Comparison of ENCODE assay signal across 9 cellular contexts in the genomic region with DNA sequence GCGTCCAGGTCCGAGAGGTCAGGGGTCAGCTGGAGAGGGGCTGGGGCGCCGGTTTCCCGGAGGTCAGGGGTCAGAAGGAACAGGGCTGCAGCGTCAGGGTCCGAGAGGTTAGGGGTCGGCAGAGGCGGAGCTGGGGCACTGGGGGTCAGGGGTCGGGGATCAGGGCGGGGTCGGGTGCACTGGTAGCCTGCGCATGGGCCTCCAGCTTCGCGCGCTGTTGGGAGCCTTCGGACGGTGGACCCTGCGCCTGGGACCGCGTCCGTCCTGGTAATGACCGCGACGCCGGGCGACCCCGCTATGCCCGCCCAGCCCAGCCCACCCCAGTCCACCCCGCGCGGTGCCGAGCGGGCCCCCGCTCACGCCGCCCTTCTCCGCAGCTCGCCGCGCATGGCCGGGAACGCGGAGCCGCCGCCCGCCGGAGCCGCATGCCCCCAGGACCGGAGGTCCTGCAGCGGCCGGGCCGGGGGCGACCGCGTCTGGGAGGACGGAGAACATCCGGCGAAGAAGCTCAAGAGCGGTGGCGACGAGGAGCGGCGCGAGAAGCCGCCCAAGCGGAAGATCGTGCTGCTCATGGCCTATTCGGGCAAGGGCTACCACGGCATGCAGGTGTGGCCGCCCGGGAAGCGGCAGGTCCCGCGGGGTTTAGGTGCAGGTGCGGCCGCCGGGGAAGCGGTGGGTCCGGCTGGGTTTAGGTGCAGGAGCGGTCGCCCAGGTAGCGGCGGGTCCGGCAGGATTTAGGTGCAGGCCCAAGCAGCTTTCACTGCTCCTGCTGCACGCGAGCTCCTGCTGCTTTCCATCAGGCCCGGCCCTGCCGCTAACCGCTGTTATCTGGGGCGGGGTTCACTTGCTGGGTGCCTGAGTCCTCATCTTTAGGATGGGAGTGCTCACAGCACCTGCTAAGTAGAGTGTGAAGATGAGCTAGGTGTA. TPM values are rescaled to one million over a fixed set of nuclear protein-coding genes. Genes with fewer than 3 reads are reported as not detected.
A peak's percentile ranks its signal among the peaks of the same experiment; 100 is the strongest.
DNase-seq lines count a peak whose midpoint lies in the region; ATAC-seq, FAIRE-seq and TF ChIP-seq lines count a peak whose summit lies in the region.
"Had no signal": no experiment of that assay in that cellular context is flagged by ENCODE, and none has a peak within 500 bp of the region (broad histone marks: within the 10 kb centered on the region; RNA-seq: fewer than 3 reads in every experiment).

No MANE protein-coding gene starts in this region.

- H4K20me1 ChIP-seq in endothelial cell of umbilical vein (replicated peaks; ENCODE audit: control insufficient read depth, extremely low read depth, insufficient read depth, low read length) = no peaks in the 10 kb centered on the region

- H3K36me3 Mint-ChIP-seq in activated CD4-positive, alpha-beta T cell treated with anti-CD3 and anti-CD28 coated beads, Interleukin-2, amount 10 ng/mL, durations not matched to agents 7 days and 5 days (ENCODE audit: low read depth) = peaks cover 27% of the 10 kb centered on the region
- H3K36me3 Mint-ChIP-seq in naive thymus-derived CD4-positive, alpha-beta T cell = peaks cover 6 to 19% (median 16%) of the 10 kb centered on the region in 5 donors

- BruUV-seq in endothelial cell of umbilical vein (replicated peaks; lab: Mats Ljungman, UMichigan) = no TSS peak

- no peaks in the 10 kb centered on the region for H3K9me3 ChIP-seq in endothelial cell of umbilical vein (replicated peaks; ENCODE audit: control insufficient read depth, insufficient read depth, low read length)
- no peaks in the 10 kb centered on the region for H3K9me3 ChIP-seq in naive thymus-derived CD4-positive, alpha-beta T cell (ENCODE audit: control insufficient read depth in 2 of 3, low read length in 3 of 3)
- H3K9me3 ChIP-seq in aorta (ENCODE audit: control insufficient read depth, low read length) = no peaks in the 10 kb centered on the region

- no peak for FAIRE-seq in endothelial cell of umbilical vein (lab: Jason Lieb, UNC)
- FAIRE-seq: G401.6 had no signal

- H3K27ac Mint-ChIP-seq in activated CD4-positive, alpha-beta T cell treated with anti-CD3 and anti-CD28 coated beads, Interleukin-2, amount 10 ng/mL, durations not matched to agents 7 days and 5 days = peak overlapping the region; percentile 94
- H3K27ac Mint-ChIP-seq in naive thymus-derived CD4-positive, alpha-beta T cell = peak overlapping the region; percentile 77 to 97 (median 86)

- H3K4me3 Mint-ChIP-seq in activated CD4-positive, alpha-beta T cell treated with anti-CD3 and anti-CD28 coated beads, Interleukin-2, amount 10 ng/mL, durations not matched to agents 7 days and 5 days = peak overlapping the region; percentile 97
- H3K4me3 Mint-ChIP-seq in naive thymus-derived CD4-positive, alpha-beta T cell = peak overlapping the region; percentile 87 to 100 (median 92)

- no peak for ATAC-seq in naive thymus-derived CD4-positive, alpha-beta T cell
- peak; percentile 9 for ATAC-seq in aorta (ENCODE audit: low FRiP score)

- no peaks in the 10 kb centered on the region for H3K9me3 Mint-ChIP-seq in activated CD4-positive, alpha-beta T cell treated with anti-CD3 and anti-CD28 coated beads, Interleukin-2, amount 10 ng/mL, durations not matched to agents 7 days and 5 days
- H3K9me3 Mint-ChIP-seq in naive thymus-derived CD4-positive, alpha-beta T cell = no peaks in the 10 kb centered on the region

- peaks cover 24% of the 10 kb centered on the region for H3K79me2 ChIP-seq in endothelial cell of umbilical vein (ENCODE audit: control insufficient read depth, insufficient read depth, low read length)

- peak overlapping the region; percentile 83 for H3K9ac ChIP-seq in endothelial cell of umbilical vein (replicated peaks; ENCODE audit: extremely low read depth, insufficient read depth, low read length)

- H3K27me3 Mint-ChIP-seq in activated CD4-positive, alpha-beta T cell treated with anti-CD3 and anti-CD28 coated beads, Interleukin-2, amount 10 ng/mL, durations not matched to agents 7 days and 5 days = no peaks in the 10 kb centered on the region
- no peaks in the 10 kb centered on the region for H3K27me3 Mint-ChIP-seq in naive thymus-derived CD4-positive, alpha-beta T cell

- no peaks in the 10 kb centered on the region for H3K9me1 ChIP-seq in endothelial cell of umbilical vein (replicated peaks; ENCODE audit: control insufficient read depth, extremely low read depth, insufficient read depth, low read length)

- peak overlapping the region; percentile 57 for H3K27ac ChIP-seq in endothelial cell of umbilical vein (ENCODE audit: insufficient read depth, low read depth, low read length)
- peak overlapping the region; percentile 89 for H3K27ac ChIP-seq in naive thymus-derived CD4-positive, alpha-beta T cell (ENCODE audit: low read depth, low read length)
- no peak overlapping the region for H3K27ac ChIP-seq in aorta (ENCODE audit: low read depth in 1 of 2, low read length in 2 of 2)

- H3K4me1 ChIP-seq in endothelial cell of umbilical vein (ENCODE audit: control insufficient read depth, extremely low read depth, insufficient read depth, low read length) (peaks cover 8% of the 10 kb centered on the region), aorta (ENCODE audit: control insufficient read depth in 1 of 2, insufficient read depth in 2 of 2, low read length in 2 of 2) (no peaks in the 10 kb centered on the region)
- H3K4me1 ChIP-seq in naive thymus-derived CD4-positive, alpha-beta T cell (ENCODE audit: control insufficient read depth in 2 of 2, insufficient read depth in 2 of 2, low read length in 2 of 2) = no peaks in the 10 kb centered on the region

- TF ChIP-seq CTCF in endothelial cell of umbilical vein (IDR thresholded peaks at IDR 0.05; ENCODE audit: extremely low read depth in 1 of 2, insufficient read depth in 1 of 2, low read depth in 1 of 2, low read length in 2 of 2) = no peak

- POLR2A ChIA-PET in activated CD4-positive, alpha-beta T cell treated with anti-CD3 and anti-CD28 coated beads, Interleukin-2, amount 10 ng/mL, durations not matched to agents 7 days and 5 days (lab: Charles Lee) = no interaction called here
- POLR2A ChIA-PET in endothelial cell of umbilical vein (lab: Charles Lee) = interaction anchor here (0.6 kb wide), 4 partner anchors 8 to 1138 kb away, joined by 3 to 7 read pairs (median 3); no protein-coding TSS in a partner anchor
- POLR2A ChIA-PET in naive thymus-derived CD4-positive, alpha-beta T cell (lab: Charles Lee) = interaction anchor here (0.6 to 1.9 kb wide), 6 partner anchors 10 to 33 kb away, joined by 3 to 7 read pairs (median 3); partner anchors contain the start of gene EP400

- H3K4me3 ChIP-seq in endothelial cell of umbilical vein (replicated peaks in 1 of 3; ENCODE audit: insufficient read depth in 1 of 3, low read depth in 1 of 3, low read length in 3 of 3) (peak overlapping the region; percentile 62 to 96 (median 79)), aorta (ENCODE audit: low read length in 2 of 2) (peak overlapping the region; percentile 86 to 93)
- peak overlapping the region; percentile 74 for H3K4me3 ChIP-seq in naive thymus-derived CD4-positive, alpha-beta T cell (ENCODE audit: low read length)

- dilution Hi-C loops in endothelial cell of umbilical vein (cut with MboI; ENCODE audit: extremely low pct_ligation_motif_present, low sequenced_read_pairs) = no loop called here

- intact Hi-C loops in endothelial cell of umbilical vein (cut with micrococcal nuclease) = loop anchor here (1.0 to 2.0 kb wide), 3 partner anchors 17 to 33 kb away; partner anchors contain the start of gene EP400
- intact Hi-C loops in naive thymus-derived CD4-positive, alpha-beta T cell (cut with micrococcal nuclease) = loop anchor here (1.0 to 5.0 kb wide), 6 partner anchors 20 to 1059 kb away; partner anchors contain the start of genes EP400 (in 2 of the 2) and ULK1 (in 1 of the 2)
- intact Hi-C loops in aorta (cut with DNase I) = loop anchor here in 1 of 2 donors (5.0 kb wide), 1 partner anchor 37 kb away; the partner anchor contains the start of gene ULK1

- no peaks in the 10 kb centered on the region for H3K27me3 ChIP-seq in endothelial cell of umbilical vein (ENCODE audit: control insufficient read depth in 2 of 2, insufficient read depth in 2 of 2, low read length in 2 of 2)
- H3K27me3 ChIP-seq in naive thymus-derived CD4-positive, alpha-beta T cell (ENCODE audit: control insufficient read depth in 2 of 2, insufficient read depth in 2 of 2, low read length in 2 of 2) = no peaks in the 10 kb centered on the region
- H3K27me3 ChIP-seq in aorta (ENCODE audit: control insufficient read depth in 1 of 2, insufficient read depth in 2 of 2, low read length in 1 of 2) = no peaks in the 10 kb centered on the region

- peaks cover 27% of the 10 kb centered on the region for H3K4me1 Mint-ChIP-seq in activated CD4-positive, alpha-beta T cell treated with anti-CD3 and anti-CD28 coated beads, Interleukin-2, amount 10 ng/mL, durations not matched to agents 7 days and 5 days
- H3K4me1 Mint-ChIP-seq in naive thymus-derived CD4-positive, alpha-beta T cell = peaks cover 13 to 23% (median 20%) of the 10 kb centered on the region in 7 donors

- CTCF ChIA-PET in activated CD4-positive, alpha-beta T cell treated with anti-CD3 and anti-CD28 coated beads, Interleukin-2, amount 10 ng/mL, durations not matched to agents 7 days and 5 days (lab: Charles Lee) = interaction anchor here (0.6 to 0.9 kb wide), 3 partner anchors 9 to 156 kb away, joined by 3 to 5 read pairs (median 3); no protein-coding TSS in a partner anchor
- CTCF ChIA-PET in endothelial cell of umbilical vein (lab: Charles Lee) = interaction anchor here (1.0 to 1.1 kb wide), 3 partner anchors 8 to 94 kb away, joined by 3 to 7 read pairs (median 4); no protein-coding TSS in a partner anchor
- CTCF ChIA-PET in naive thymus-derived CD4-positive, alpha-beta T cell (lab: Charles Lee) = interaction anchor here (0.6 to 1.4 kb wide), 3 partner anchors 19 to 1090 kb away, joined by 3 to 6 read pairs (median 3); no protein-coding TSS in a partner anchor

- WGBS in aorta, 2 donors = 1 to 2% methylated on average over 67 to 91 of the region's 91 CpGs

- TF ChIP-seq POLR2A in endothelial cell of umbilical vein (IDR thresholded peaks at IDR 0.05; ENCODE audit: low read depth, low read length) = peak; percentile 17

- H2AFZ ChIP-seq in endothelial cell of umbilical vein (ENCODE audit: low read depth, low read length) = peak overlapping the region; percentile 56

- H3K36me3 ChIP-seq in endothelial cell of umbilical vein (ENCODE audit: control insufficient read depth in 2 of 2, extremely low read depth in 1 of 2, insufficient read depth in 2 of 2, low read length in 2 of 2) (peaks cover 13 to 22% of the 10 kb centered on the region in 2 experiments), aorta (ENCODE audit: control insufficient read depth in 1 of 2, insufficient read depth in 2 of 2, low read length in 1 of 2) (peaks cover 0 to 2% of the 10 kb centered on the region in 2 donors)
- H3K36me3 ChIP-seq in naive thymus-derived CD4-positive, alpha-beta T cell (ENCODE audit: control insufficient read depth in 2 of 3, insufficient read depth in 3 of 3, low read length in 3 of 3) = peaks cover 6 to 39% (median 9%) of the 10 kb centered on the region in 3 experiments

- H3K4me2 ChIP-seq in endothelial cell of umbilical vein (ENCODE audit: insufficient read depth, low read length) = peak overlapping the region; percentile 86

- peak; percentile 14 for DNase-seq in NCI-H2171 treated with DMSO at 0.1 percent for 48 hours (lab: John Stamatoyannopoulos, UW)
- DNase-seq in NCI-H2171 (lab: John Stamatoyannopoulos, UW) = no peak
- DNase-seq in HK-2 (ENCODE audit: unreplicated experiment) = peak; percentile 49
- DNase-seq in activated CD4-positive, alpha-beta T cell treated with anti-CD3 and anti-CD28 coated beads, Interleukin-2, amount 10 ng/mL, durations not matched to agents 7 days and 5 days = peak; percentile 54
- DNase-seq in endothelial cell of umbilical vein (ENCODE audit: low read depth, low spot score) = peak; percentile 19
- DNase-seq in naive thymus-derived CD4-positive, alpha-beta T cell = peak in 7 of 9 donors; percentile 30 to 43 (median 38)
- peak in 1 of 2 donors; percentile 69 for DNase-seq in aorta
- no peak for DNase-seq in NCI-H1105 (lab: John Stamatoyannopoulos, UW)

RNA-seq across cellular contexts. Expression of gene PUS1, which starts 0.7 kb away (rescaled TPM):
- total RNA-seq in activated CD4-positive, alpha-beta T cell treated with anti-CD3 and anti-CD28 coated beads, Interleukin-2, amount 10 ng/mL, durations not matched to agents 7 days and 5 days = 10 to 100 TPM; 34.4 to 45.7 TPM
- total RNA-seq in endothelial cell of umbilical vein = 47.9 and 52.2 TPM in 2 replicates
- polyA plus RNA-seq in endothelial cell of umbilical vein = 29.0 and 33.9 TPM in 2 replicates
- polyA plus RNA-seq in endothelial cell of umbilical vein (2011; cell fraction: cytosol; rRNA removed) = 29.9 and 35.4 TPM in 2 replicates
- 44.9 and 59.3 TPM in 2 replicates for polyA plus RNA-seq in endothelial cell of umbilical vein (2011; cell fraction: nucleus; rRNA removed)
- 35.1 and 37.5 TPM in 2 replicates for polyA plus RNA-seq in endothelial cell of umbilical vein (2012)
- polyA minus RNA-seq in endothelial cell of umbilical vein = 27.6 and 33.4 TPM in 2 replicates
- polyA minus RNA-seq in endothelial cell of umbilical vein (2011; cell fraction: cytosol; rRNA and poly(A)+ RNA removed) = 34.2 TPM
- 18.0 and 21.9 TPM in 2 replicates for polyA minus RNA-seq in endothelial cell of umbilical vein (2011; cell fraction: nucleus; rRNA and poly(A)+ RNA removed)
- 10 to 100 TPM; 23.4 to 54.9 (median 49.2) TPM for total RNA-seq in naive thymus-derived CD4-positive, alpha-beta T cell
- 10 to 100 TPM; 15.0 to 37.1 TPM for polyA plus RNA-seq in naive thymus-derived CD4-positive, alpha-beta T cell
- total RNA-seq in aorta = 10 to 100 TPM; 17.7 to 20.0 TPM
- 10 to 100 TPM in 1 of 2 donors, 1 to 10 TPM in 1; 6.5 to 20.2 TPM for polyA plus RNA-seq in aorta

RNA-seq across cellular contexts. Expression of gene EP400, which starts 19.9 kb away (rescaled TPM):
- 10 to 100 TPM; 53.9 to 57.0 TPM for total RNA-seq in activated CD4-positive, alpha-beta T cell treated with anti-CD3 and anti-CD28 coated beads, Interleukin-2, amount 10 ng/mL, durations not matched to agents 7 days and 5 days
- total RNA-seq in endothelial cell of umbilical vein (57.3 and 57.7 TPM in 2 replicates), aorta (10 to 100 TPM; 39.9 to 52.9 TPM)
- polyA plus RNA-seq in endothelial cell of umbilical vein (7.5 and 9.0 TPM in 2 replicates), aorta (10 to 100 TPM in 1 of 2 donors, 1 to 10 TPM in 1; 2.8 to 16.2 TPM)
- 11.3 and 12.5 TPM in 2 replicates for polyA plus RNA-seq in endothelial cell of umbilical vein (2011; cell fraction: cytosol; rRNA removed)
- polyA plus RNA-seq in endothelial cell of umbilical vein (2011; cell fraction: nucleus; rRNA removed) = 40.5 and 41.9 TPM in 2 replicates
- 29.5 and 31.8 TPM in 2 replicates for polyA plus RNA-seq in endothelial cell of umbilical vein (2012)
- polyA minus RNA-seq in endothelial cell of umbilical vein = 27.4 and 28.0 TPM in 2 replicates
- 8.7 TPM for polyA minus RNA-seq in endothelial cell of umbilical vein (2011; cell fraction: cytosol; rRNA and poly(A)+ RNA removed)
- 33.7 and 36.9 TPM in 2 replicates for polyA minus RNA-seq in endothelial cell of umbilical vein (2011; cell fraction: nucleus; rRNA and poly(A)+ RNA removed)
- 10 to 100 TPM; 62.2 to 86.8 (median 82.6) TPM for total RNA-seq in naive thymus-derived CD4-positive, alpha-beta T cell
- 1 to 10 TPM; 2.8 to 6.0 TPM for polyA plus RNA-seq in naive thymus-derived CD4-positive, alpha-beta T cell

RNA-seq across cellular contexts. Expression of gene ULK1, which starts 35.4 kb away (rescaled TPM):
- total RNA-seq in activated CD4-positive, alpha-beta T cell treated with anti-CD3 and anti-CD28 coated beads, Interleukin-2, amount 10 ng/mL, durations not matched to agents 7 days and 5 days = 10 to 100 TPM; 28.1 to 36.1 TPM
- total RNA-seq in endothelial cell of umbilical vein = 37.8 and 38.2 TPM in 2 replicates
- 14.4 and 17.8 TPM in 2 replicates for polyA plus RNA-seq in endothelial cell of umbilical vein
- polyA plus RNA-seq in endothelial cell of umbilical vein (2011; cell fraction: cytosol; rRNA removed) = 8.3 and 10.6 TPM in 2 replicates
- 82.5 and 115 TPM in 2 replicates for polyA plus RNA-seq in endothelial cell of umbilical vein (2011; cell fraction: nucleus; rRNA removed)
- 20.3 and 26.8 TPM in 2 replicates for polyA plus RNA-seq in endothelial cell of umbilical vein (2012)
- 16.0 and 18.6 TPM in 2 replicates for polyA minus RNA-seq in endothelial cell of umbilical vein
- polyA minus RNA-seq in endothelial cell of umbilical vein (2011; cell fraction: cytosol; rRNA and poly(A)+ RNA removed) = 25.3 TPM
- 22.0 and 50.1 TPM in 2 replicates for polyA minus RNA-seq in endothelial cell of umbilical vein (2011; cell fraction: nucleus; rRNA and poly(A)+ RNA removed)
- 100 to 1,000 TPM in 1 of 5 experiments, 10 to 100 TPM in 4; 33.9 to 109 (median 43.8) TPM for total RNA-seq in naive thymus-derived CD4-positive, alpha-beta T cell
- 1 to 10 TPM in 1 of 2 donors, under 1 TPM in 1; 0.28 to 1.6 TPM for polyA plus RNA-seq in naive thymus-derived CD4-positive, alpha-beta T cell
- total RNA-seq in aorta = 10 to 100 TPM; 39.9 to 56.5 TPM
- polyA plus RNA-seq in aorta = 10 to 100 TPM in 1 of 2 donors, 1 to 10 TPM in 1; 6.6 to 43.6 TPM

Comparison
In these comparisons a context has a peak if more than half of its experiments do, and no peak if none do; other contexts are left out.
1. DNase-seq: peak in NCI-H2171 treated with DMSO at 0.1 percent for 48 hours (single experiment), HK-2 (single experiment), activated CD4-positive, alpha-beta T cell treated with anti-CD3 and anti-CD28 coated beads, Interleukin-2, amount 10 ng/mL, durations not matched to agents 7 days and 5 days (single experiment), endothelial cell of umbilical vein (single experiment) and naive thymus-derived CD4-positive, alpha-beta T cell (7 of 9); none in NCI-H2171 (single experiment) and NCI-H1105 (single experiment).
2. H3K27ac ChIP-seq: peak in endothelial cell of umbilical vein (single experiment) and naive thymus-derived CD4-positive, alpha-beta T cell (single experiment); none in aorta (0 of 2).
3. Peak in every context shown above with its lines, with median percentiles within 50 percentile points of each other: H3K4me3 ChIP-seq.